Comparison of ENCODE assay signal across 1 cellular context in genomic region chr17:2631211-2631610, GRCh38.
TF ChIP-seq lines count a peak whose summit lies in the region.

No MANE protein-coding gene starts in this region.

TF ChIP-seq in GM23338, 12 proteins besides CTCF, POLR2A, EP300 and RAD21 (continued from another document):
- TF ChIP-seq ZNF462 (CRISPR knock-in tag; IDR thresholded peaks at IDR 0.05) (no peak), ZNF114 (CRISPR knock-in tag; IDR thresholded peaks at IDR 0.05) (no peak), JUNB (IDR thresholded peaks at IDR 0.05; ENCODE audit: unreplicated experiment) (no peak), EZH2phosphoT487 (IDR thresholded peaks at IDR 0.05; ENCODE audit: unreplicated experiment) (no peak), EZH2 (IDR thresholded peaks at IDR 0.05; ENCODE audit: low read depth, unreplicated experiment) (no peak)
- TF ChIP-seq, protein P1, sequence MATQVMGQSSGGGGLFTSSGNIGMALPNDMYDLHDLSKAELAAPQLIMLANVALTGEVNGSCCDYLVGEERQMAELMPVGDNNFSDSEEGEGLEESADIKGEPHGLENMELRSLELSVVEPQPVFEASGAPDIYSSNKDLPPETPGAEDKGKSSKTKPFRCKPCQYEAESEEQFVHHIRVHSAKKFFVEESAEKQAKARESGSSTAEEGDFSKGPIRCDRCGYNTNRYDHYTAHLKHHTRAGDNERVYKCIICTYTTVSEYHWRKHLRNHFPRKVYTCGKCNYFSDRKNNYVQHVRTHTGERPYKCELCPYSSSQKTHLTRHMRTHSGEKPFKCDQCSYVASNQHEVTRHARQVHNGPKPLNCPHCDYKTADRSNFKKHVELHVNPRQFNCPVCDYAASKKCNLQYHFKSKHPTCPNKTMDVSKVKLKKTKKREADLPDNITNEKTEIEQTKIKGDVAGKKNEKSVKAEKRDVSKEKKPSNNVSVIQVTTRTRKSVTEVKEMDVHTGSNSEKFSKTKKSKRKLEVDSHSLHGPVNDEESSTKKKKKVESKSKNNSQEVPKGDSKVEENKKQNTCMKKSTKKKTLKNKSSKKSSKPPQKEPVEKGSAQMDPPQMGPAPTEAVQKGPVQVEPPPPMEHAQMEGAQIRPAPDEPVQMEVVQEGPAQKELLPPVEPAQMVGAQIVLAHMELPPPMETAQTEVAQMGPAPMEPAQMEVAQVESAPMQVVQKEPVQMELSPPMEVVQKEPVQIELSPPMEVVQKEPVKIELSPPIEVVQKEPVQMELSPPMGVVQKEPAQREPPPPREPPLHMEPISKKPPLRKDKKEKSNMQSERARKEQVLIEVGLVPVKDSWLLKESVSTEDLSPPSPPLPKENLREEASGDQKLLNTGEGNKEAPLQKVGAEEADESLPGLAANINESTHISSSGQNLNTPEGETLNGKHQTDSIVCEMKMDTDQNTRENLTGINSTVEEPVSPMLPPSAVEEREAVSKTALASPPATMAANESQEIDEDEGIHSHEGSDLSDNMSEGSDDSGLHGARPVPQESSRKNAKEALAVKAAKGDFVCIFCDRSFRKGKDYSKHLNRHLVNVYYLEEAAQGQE (IDR thresholded peaks at IDR 0.05; ENCODE audit: unreplicated experiment): no peak
TF ChIP-seq in GM23338: peak in this region for 0.
